Comparison of ENCODE assay signal across 1 cellular context in the genomic region with DNA sequence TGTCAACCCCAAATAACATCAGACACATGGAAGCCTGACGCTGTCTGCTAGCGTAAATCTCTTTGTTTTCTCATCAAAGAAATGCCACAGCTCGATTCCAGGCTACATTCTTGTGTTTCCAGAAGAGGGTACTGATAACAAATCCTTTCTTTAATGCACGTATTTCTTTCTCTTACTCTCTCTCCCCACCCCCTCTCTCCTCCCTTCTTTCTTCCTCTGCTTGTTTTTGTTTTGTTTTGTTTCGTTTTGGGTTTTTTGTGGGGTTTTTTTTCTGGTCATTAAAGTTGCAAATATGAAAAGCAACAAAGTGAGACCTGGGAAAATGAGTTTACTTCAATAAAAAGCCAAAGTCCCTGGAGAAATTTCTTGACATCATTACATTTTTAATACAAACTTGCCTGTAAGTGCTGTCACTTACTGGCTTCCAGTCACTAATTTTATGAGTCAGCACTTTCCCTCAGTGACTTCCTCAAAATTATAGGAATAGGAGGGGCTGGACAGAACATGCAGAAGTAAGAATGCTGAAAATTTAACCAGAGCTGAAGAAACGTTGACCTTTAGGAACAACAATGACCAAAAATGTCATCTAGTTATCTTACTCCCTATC.
TF ChIP-seq lines count a peak whose summit lies in the region.

No MANE protein-coding gene starts in this region.

TF ChIP-seq in K562, 482 proteins besides CTCF, POLR2A, EP300 and RAD21 (continued from another document and continues in another):
- no peak for TF ChIP-seq ZNF77 (CRISPR knock-in tag; IDR thresholded peaks at IDR 0.05)
- TF ChIP-seq, protein P1, sequence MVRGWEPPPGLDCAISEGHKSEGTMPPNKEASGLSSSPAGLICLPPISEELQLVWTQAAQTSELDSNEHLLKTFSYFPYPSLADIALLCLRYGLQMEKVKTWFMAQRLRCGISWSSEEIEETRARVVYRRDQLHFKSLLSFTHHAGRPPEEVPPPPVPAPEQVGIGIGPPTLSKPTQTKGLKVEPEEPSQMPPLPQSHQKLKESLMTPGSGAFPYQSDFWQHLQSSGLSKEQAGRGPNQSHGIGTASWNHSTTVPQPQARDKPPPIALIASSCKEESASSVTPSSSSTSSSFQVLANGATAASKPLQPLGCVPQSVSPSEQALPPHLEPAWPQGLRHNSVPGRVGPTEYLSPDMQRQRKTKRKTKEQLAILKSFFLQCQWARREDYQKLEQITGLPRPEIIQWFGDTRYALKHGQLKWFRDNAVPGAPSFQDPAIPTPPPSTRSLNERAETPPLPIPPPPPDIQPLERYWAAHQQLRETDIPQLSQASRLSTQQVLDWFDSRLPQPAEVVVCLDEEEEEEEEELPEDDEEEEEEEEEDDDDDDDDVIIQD (CRISPR knock-in tag; IDR thresholded peaks at IDR 0.05), result no peak
- TF ChIP-seq CEBPB (tag; IDR thresholded peaks at IDR 0.05), result no peak
- TF ChIP-seq MTA1 (IDR thresholded peaks at IDR 0.05; ENCODE audit: borderline replicate concordance), result peak; percentile 86; the same call in 1 of the 2 replicates
- TF ChIP-seq, protein P2, sequence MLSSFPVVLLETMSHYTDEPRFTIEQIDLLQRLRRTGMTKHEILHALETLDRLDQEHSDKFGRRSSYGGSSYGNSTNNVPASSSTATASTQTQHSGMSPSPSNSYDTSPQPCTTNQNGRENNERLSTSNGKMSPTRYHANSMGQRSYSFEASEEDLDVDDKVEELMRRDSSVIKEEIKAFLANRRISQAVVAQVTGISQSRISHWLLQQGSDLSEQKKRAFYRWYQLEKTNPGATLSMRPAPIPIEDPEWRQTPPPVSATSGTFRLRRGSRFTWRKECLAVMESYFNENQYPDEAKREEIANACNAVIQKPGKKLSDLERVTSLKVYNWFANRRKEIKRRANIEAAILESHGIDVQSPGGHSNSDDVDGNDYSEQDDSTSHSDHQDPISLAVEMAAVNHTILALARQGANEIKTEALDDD (IDR thresholded peaks at IDR 0.05), result peak; percentile 65
- TF ChIP-seq KHSRP (IDR thresholded peaks at IDR 0.05), result no peak
- TF ChIP-seq RFX7 (CRISPR knock-in tag; IDR thresholded peaks at IDR 0.05), result no peak
- TF ChIP-seq, protein P3, sequence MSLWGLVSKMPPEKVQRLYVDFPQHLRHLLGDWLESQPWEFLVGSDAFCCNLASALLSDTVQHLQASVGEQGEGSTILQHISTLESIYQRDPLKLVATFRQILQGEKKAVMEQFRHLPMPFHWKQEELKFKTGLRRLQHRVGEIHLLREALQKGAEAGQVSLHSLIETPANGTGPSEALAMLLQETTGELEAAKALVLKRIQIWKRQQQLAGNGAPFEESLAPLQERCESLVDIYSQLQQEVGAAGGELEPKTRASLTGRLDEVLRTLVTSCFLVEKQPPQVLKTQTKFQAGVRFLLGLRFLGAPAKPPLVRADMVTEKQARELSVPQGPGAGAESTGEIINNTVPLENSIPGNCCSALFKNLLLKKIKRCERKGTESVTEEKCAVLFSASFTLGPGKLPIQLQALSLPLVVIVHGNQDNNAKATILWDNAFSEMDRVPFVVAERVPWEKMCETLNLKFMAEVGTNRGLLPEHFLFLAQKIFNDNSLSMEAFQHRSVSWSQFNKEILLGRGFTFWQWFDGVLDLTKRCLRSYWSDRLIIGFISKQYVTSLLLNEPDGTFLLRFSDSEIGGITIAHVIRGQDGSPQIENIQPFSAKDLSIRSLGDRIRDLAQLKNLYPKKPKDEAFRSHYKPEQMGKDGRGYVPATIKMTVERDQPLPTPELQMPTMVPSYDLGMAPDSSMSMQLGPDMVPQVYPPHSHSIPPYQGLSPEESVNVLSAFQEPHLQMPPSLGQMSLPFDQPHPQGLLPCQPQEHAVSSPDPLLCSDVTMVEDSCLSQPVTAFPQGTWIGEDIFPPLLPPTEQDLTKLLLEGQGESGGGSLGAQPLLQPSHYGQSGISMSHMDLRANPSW (CRISPR knock-in tag; IDR thresholded peaks at IDR 0.05), result no peak
- TF ChIP-seq SMARCE1 (IDR thresholded peaks at IDR 0.05), result peak; percentile 77
- TF ChIP-seq ZNF12 (CRISPR knock-in tag; IDR thresholded peaks at IDR 0.05), result no peak
- TF ChIP-seq, protein P4, sequence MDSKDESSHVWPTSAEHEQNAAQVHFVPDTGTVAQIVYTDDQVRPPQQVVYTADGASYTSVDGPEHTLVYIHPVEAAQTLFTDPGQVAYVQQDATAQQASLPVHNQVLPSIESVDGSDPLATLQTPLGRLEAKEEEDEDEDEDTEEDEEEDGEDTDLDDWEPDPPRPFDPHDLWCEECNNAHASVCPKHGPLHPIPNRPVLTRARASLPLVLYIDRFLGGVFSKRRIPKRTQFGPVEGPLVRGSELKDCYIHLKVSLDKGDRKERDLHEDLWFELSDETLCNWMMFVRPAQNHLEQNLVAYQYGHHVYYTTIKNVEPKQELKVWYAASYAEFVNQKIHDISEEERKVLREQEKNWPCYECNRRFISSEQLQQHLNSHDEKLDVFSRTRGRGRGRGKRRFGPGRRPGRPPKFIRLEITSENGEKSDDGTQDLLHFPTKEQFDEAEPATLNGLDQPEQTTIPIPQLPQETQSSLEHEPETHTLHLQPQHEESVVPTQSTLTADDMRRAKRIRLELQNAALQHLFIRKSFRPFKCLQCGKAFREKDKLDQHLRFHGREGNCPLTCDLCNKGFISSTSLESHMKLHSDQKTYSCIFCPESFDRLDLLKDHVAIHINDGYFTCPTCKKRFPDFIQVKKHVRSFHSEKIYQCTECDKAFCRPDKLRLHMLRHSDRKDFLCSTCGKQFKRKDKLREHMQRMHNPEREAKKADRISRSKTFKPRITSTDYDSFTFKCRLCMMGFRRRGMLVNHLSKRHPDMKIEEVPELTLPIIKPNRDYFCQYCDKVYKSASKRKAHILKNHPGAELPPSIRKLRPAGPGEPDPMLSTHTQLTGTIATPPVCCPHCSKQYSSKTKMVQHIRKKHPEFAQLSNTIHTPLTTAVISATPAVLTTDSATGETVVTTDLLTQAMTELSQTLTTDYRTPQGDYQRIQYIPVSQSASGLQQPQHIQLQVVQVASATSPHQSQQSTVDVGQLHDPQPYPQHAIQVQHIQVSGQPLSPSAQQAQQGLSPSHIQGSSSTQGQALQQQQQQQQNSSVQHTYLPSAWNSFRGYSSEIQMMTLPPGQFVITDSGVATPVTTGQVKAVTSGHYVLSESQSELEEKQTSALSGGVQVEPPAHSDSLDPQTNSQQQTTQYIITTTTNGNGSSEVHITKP (IDR thresholded peaks at IDR 0.05; ENCODE audit: partially characterized antibody), result peak; percentile 36
- peak; percentile 72 for TF ChIP-seq FOSL1 (tag; conservative IDR thresholded peaks at IDR 0.05)
- no peak for TF ChIP-seq POLR2AphosphoS5 (IDR thresholded peaks at IDR 0.05; ENCODE audit: control insufficient read depth, insufficient read depth, low read depth, low read length)
- TF ChIP-seq, protein P5, sequence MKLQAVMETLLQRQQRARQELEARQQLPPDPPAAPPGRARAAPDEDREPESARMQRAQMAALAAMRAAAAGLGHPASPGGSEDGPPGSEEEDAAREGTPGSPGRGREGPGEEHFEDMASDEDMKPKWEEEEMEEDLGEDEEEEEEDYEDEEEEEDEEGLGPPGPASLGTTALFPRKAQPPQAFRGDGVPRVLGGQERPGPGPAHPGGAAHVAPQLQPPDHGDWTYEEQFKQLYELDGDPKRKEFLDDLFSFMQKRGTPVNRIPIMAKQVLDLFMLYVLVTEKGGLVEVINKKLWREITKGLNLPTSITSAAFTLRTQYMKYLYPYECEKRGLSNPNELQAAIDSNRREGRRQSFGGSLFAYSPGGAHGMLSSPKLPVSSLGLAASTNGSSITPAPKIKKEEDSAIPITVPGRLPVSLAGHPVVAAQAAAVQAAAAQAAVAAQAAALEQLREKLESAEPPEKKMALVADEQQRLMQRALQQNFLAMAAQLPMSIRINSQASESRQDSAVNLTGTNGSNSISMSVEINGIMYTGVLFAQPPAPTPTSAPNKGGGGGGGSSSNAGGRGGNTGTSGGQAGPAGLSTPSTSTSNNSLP (IDR thresholded peaks at IDR 0.05; ENCODE audit: borderline replicate concordance, low read depth, low read length), result peak; percentile 19; the same call in 1 of the 2 replicates
- TF ChIP-seq, protein P6, sequence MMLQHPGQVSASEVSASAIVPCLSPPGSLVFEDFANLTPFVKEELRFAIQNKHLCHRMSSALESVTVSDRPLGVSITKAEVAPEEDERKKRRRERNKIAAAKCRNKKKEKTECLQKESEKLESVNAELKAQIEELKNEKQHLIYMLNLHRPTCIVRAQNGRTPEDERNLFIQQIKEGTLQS (IDR thresholded peaks at IDR 0.05), result peak; percentile 61
- TF ChIP-seq, protein P6 (CRISPR knock-in tag; conservative IDR thresholded peaks at IDR 0.05), result no peak
- TF ChIP-seq, protein P7, sequence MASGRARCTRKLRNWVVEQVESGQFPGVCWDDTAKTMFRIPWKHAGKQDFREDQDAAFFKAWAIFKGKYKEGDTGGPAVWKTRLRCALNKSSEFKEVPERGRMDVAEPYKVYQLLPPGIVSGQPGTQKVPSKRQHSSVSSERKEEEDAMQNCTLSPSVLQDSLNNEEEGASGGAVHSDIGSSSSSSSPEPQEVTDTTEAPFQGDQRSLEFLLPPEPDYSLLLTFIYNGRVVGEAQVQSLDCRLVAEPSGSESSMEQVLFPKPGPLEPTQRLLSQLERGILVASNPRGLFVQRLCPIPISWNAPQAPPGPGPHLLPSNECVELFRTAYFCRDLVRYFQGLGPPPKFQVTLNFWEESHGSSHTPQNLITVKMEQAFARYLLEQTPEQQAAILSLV (tag; IDR thresholded peaks at IDR 0.05), result no peak
- peak; percentile 29 for TF ChIP-seq RBBP5 (IDR thresholded peaks at IDR 0.05; ENCODE audit: borderline replicate concordance, insufficient read depth, low read length, poor library complexity, severe bottlenecking)
- TF ChIP-seq, protein P8, sequence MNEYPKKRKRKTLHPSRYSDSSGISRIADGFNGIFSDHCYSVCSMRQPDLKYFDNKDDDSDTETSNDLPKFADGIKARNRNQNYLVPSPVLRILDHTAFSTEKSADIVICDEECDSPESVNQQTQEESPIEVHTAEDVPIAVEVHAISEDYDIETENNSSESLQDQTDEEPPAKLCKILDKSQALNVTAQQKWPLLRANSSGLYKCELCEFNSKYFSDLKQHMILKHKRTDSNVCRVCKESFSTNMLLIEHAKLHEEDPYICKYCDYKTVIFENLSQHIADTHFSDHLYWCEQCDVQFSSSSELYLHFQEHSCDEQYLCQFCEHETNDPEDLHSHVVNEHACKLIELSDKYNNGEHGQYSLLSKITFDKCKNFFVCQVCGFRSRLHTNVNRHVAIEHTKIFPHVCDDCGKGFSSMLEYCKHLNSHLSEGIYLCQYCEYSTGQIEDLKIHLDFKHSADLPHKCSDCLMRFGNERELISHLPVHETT (CRISPR knock-in tag; conservative IDR thresholded peaks at IDR 0.05 in 1 of 2, IDR thresholded peaks at IDR 0.05 in 1 of 2), result no peak
- TF ChIP-seq, protein P9, sequence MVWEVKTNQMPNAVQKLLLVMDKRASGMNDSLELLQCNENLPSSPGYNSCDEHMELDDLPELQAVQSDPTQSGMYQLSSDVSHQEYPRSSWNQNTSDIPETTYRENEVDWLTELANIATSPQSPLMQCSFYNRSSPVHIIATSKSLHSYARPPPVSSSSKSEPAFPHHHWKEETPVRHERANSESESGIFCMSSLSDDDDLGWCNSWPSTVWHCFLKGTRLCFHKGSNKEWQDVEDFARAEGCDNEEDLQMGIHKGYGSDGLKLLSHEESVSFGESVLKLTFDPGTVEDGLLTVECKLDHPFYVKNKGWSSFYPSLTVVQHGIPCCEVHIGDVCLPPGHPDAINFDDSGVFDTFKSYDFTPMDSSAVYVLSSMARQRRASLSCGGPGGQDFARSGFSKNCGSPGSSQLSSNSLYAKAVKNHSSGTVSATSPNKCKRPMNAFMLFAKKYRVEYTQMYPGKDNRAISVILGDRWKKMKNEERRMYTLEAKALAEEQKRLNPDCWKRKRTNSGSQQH (CRISPR knock-in tag; IDR thresholded peaks at IDR 0.05), result peak; percentile 18; the same call in 1 of the 2 replicates
- TF ChIP-seq, protein P10, sequence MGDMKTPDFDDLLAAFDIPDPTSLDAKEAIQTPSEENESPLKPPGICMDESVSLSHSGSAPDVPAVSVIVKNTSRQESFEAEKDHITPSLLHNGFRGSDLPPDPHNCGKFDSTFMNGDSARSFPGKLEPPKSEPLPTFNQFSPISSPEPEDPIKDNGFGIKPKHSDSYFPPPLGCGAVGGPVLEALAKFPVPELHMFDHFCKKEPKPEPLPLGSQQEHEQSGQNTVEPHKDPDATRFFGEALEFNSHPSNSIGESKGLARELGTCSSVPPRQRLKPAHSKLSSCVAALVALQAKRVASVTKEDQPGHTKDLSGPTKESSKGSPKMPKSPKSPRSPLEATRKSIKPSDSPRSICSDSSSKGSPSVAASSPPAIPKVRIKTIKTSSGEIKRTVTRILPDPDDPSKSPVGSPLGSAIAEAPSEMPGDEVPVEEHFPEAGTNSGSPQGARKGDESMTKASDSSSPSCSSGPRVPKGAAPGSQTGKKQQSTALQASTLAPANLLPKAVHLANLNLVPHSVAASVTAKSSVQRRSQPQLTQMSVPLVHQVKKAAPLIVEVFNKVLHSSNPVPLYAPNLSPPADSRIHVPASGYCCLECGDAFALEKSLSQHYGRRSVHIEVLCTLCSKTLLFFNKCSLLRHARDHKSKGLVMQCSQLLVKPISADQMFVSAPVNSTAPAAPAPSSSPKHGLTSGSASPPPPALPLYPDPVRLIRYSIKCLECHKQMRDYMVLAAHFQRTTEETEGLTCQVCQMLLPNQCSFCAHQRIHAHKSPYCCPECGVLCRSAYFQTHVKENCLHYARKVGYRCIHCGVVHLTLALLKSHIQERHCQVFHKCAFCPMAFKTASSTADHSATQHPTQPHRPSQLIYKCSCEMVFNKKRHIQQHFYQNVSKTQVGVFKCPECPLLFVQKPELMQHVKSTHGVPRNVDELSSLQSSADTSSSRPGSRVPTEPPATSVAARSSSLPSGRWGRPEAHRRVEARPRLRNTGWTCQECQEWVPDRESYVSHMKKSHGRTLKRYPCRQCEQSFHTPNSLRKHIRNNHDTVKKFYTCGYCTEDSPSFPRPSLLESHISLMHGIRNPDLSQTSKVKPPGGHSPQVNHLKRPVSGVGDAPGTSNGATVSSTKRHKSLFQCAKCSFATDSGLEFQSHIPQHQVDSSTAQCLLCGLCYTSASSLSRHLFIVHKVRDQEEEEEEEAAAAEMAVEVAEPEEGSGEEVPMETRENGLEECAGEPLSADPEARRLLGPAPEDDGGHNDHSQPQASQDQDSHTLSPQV (IDR thresholded peaks at IDR 0.05), result peak; percentile 51; the same call in 1 of the 2 replicates
- peak in 1 of 2 experiments; percentile 90; a peak in 2 of 4 replicates for TF ChIP-seq ARNT (IDR thresholded peaks at IDR 0.05)
- peak; percentile 32; the same call in 1 of the 2 replicates for TF ChIP-seq GABPA (tag; conservative IDR thresholded peaks at IDR 0.05; ENCODE audit: low read depth)
- no peak for TF ChIP-seq EWSR1 (IDR thresholded peaks at IDR 0.05; ENCODE audit: borderline replicate concordance, low read depth, partially characterized antibody)
- no peak for TF ChIP-seq IFI16 (CRISPR knock-in tag; IDR thresholded peaks at IDR 0.05)
- TF ChIP-seq DPF2 (IDR thresholded peaks at IDR 0.05), result peak; percentile 88
- peak; percentile 59 for TF ChIP-seq HDAC2 (IDR thresholded peaks at IDR 0.05)
